19 cellular contexts compared by ENCODE assay signal in the genomic region with DNA sequence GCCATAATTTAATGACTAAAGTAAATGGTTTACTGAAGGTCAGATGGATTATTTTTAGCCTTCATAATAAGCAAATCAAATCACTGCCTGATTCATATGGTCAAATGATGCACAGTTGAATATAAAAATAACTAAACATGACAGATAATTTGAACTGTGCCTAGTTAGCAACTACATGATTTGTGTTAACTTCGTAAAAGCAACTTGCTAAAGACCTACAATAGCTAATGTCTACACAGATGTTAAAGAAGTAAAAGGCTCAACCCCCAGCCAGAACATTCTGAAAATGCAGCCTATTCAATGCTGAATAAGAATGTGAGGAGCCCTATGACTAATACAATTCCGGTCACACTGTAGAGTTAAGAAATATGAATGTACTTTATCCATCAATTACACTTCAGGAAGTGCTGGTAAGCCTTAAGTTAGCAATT.
DNase-seq lines count a peak whose midpoint lies in the region; ATAC-seq and TF ChIP-seq lines count a peak whose summit lies in the region.
"Had no signal": no experiment of that assay in that cellular context is flagged by ENCODE, and none has a peak within 500 bp of the region (broad histone marks: within the 10 kb centered on the region; RNA-seq: fewer than 3 reads in every experiment).

No MANE protein-coding gene starts in this region.

- CTCF ChIA-PET in RWPE1 (lab: Yijun Ruan, JAX) = no interaction called here

- no peak for ATAC-seq in HG02973 (IDR thresholded peaks at IDR 0.05; ENCODE audit: unreplicated experiment)
- no peak for ATAC-seq in activated T-cell treated with anti-CD3 and anti-CD28 coated beads, Interleukin-2, amount 50 U/mL, for 72 hours (replicated peaks in 1 of 2)
- no peak for ATAC-seq in left ventricle myocardium superior
- ATAC-seq: activated naive CD4-positive, alpha-beta T cell treated with anti-CD3 and anti-CD28 coated beads, Interleukin-2, amount 50 U/mL, for 72 hours; left colon had no signal

- peaks cover 0 to 1% of the 10 kb centered on the region in 2 donors for H3K36me3 Mint-ChIP-seq in activated T-cell treated with anti-CD3 and anti-CD28 coated beads, Interleukin-2, amount 50 U/mL, for 72 hours (ENCODE audit: insufficient read depth in 2 of 2)
- H3K36me3 Mint-ChIP-seq: activated naive CD4-positive, alpha-beta T cell treated with anti-CD3 and anti-CD28 coated beads, Interleukin-2, amount 50 U/mL, for 72 hours; CD4-positive, alpha-beta memory T cell; IgD-negative memory B cell had no signal

- intact Hi-C loops in left ventricle myocardium superior (cut with micrococcal nuclease) = no loop called here

- POLR2A ChIA-PET in RWPE1 (lab: Yijun Ruan, JAX; ENCODE audit: low non-redundant PET) = no interaction called here

- no peaks in the 10 kb centered on the region for H3K27me3 Mint-ChIP-seq in activated T-cell treated with anti-CD3 and anti-CD28 coated beads, Interleukin-2, amount 50 U/mL, for 72 hours (ENCODE audit: low read depth)
- H3K27me3 Mint-ChIP-seq: CD4-positive, alpha-beta memory T cell; dendritic cell treated with granulocyte-macrophage colony-stimulating factor and Interleukin-4, amounts not matched to agents 40 ng/mL and 50 ng/mL, for 4 days; IgD-negative memory B cell had no signal

- TF ChIP-seq CTCF in RWPE1 (conservative IDR thresholded peaks at IDR 0.05; ENCODE audit: low read depth) (no peak), epithelial cell of proximal tubule (conservative IDR thresholded peaks at IDR 0.05; ENCODE audit: low read depth, low read length) (no peak)

- H3K27ac ChIP-seq in RWPE1 = no peak overlapping the region
- H3K27ac ChIP-seq: thoracic aorta, VCaP had no signal

- peaks cover 2 to 11% of the 10 kb centered on the region in 2 donors for H3K9me3 Mint-ChIP-seq in activated T-cell treated with anti-CD3 and anti-CD28 coated beads, Interleukin-2, amount 50 U/mL, for 72 hours
- H3K9me3 Mint-ChIP-seq: dendritic cell treated with granulocyte-macrophage colony-stimulating factor and Interleukin-4, amounts not matched to agents 40 ng/mL and 50 ng/mL, for 4 days had no signal

- no peak overlapping the region for H3K27ac Mint-ChIP-seq in activated T-cell treated with anti-CD3 and anti-CD28 coated beads, Interleukin-2, amount 50 U/mL, for 72 hours
- H3K27ac Mint-ChIP-seq: activated naive CD4-positive, alpha-beta T cell treated with anti-CD3 and anti-CD28 coated beads, Interleukin-2, amount 50 U/mL, for 72 hours; CD4-positive, alpha-beta memory T cell; dendritic cell treated with granulocyte-macrophage colony-stimulating factor and Interleukin-4, amounts not matched to agents 40 ng/mL and 50 ng/mL, for 4 days; IgD-negative memory B cell had no signal

- H3K4me3 ChIP-seq in epithelial cell of proximal tubule (ENCODE audit: low read depth, low read length) = no peak overlapping the region
- H3K4me3 ChIP-seq: thoracic aorta had no signal

- DNase-seq in ELR (ENCODE audit: low read depth) (peak; percentile 76), RWPE1 (ENCODE audit: low spot score) (peak; percentile 32), epithelial cell of proximal tubule (ENCODE audit: low read depth) (peak; percentile 26), pulmonary artery endothelial cell (ENCODE audit: low read depth, low spot score) (peak; percentile 50), left ventricle myocardium superior (no peak)
- DNase-seq in central memory CD4-positive, alpha-beta T cell = no peak
- DNase-seq in activated T-cell treated with anti-CD3 and anti-CD28 coated beads, Interleukin-2, amount 50 U/mL, for 72 hours = no peak
- DNase-seq: activated CD8-positive, alpha-beta memory T cell treated with anti-CD3 and anti-CD28 coated beads, Interleukin-2, amount 50 U/mL, for 4 hours; CD4-positive, alpha-beta memory T cell; left colon; NCI-H1694; NCI-H774; small intestine had no signal

- no peaks in the 10 kb centered on the region for H3K4me1 Mint-ChIP-seq in activated T-cell treated with anti-CD3 and anti-CD28 coated beads, Interleukin-2, amount 50 U/mL, for 72 hours (ENCODE audit: low read depth)
- H3K4me1 Mint-ChIP-seq: CD4-positive, alpha-beta memory T cell; IgD-negative memory B cell had no signal

- no peak overlapping the region for H3K4me3 Mint-ChIP-seq in activated T-cell treated with anti-CD3 and anti-CD28 coated beads, Interleukin-2, amount 50 U/mL, for 72 hours
- H3K4me3 Mint-ChIP-seq: CD4-positive, alpha-beta memory T cell; dendritic cell treated with granulocyte-macrophage colony-stimulating factor and Interleukin-4, amounts not matched to agents 40 ng/mL and 50 ng/mL, for 4 days; IgD-negative memory B cell had no signal

Comparison
In these comparisons a context has a peak if more than half of its experiments do, and no peak if none do; other contexts are left out.
1. DNase-seq: peak in ELR (single experiment), RWPE1 (single experiment), epithelial cell of proximal tubule (single experiment) and pulmonary artery endothelial cell (single experiment); none in central memory CD4-positive, alpha-beta T cell (single experiment), activated T-cell treated with anti-CD3 and anti-CD28 coated beads, Interleukin-2, amount 50 U/mL, for 72 hours (0 of 2) and left ventricle myocardium superior (single experiment).